ENCODE assay signal across 1 cellular context in the genomic region with DNA sequence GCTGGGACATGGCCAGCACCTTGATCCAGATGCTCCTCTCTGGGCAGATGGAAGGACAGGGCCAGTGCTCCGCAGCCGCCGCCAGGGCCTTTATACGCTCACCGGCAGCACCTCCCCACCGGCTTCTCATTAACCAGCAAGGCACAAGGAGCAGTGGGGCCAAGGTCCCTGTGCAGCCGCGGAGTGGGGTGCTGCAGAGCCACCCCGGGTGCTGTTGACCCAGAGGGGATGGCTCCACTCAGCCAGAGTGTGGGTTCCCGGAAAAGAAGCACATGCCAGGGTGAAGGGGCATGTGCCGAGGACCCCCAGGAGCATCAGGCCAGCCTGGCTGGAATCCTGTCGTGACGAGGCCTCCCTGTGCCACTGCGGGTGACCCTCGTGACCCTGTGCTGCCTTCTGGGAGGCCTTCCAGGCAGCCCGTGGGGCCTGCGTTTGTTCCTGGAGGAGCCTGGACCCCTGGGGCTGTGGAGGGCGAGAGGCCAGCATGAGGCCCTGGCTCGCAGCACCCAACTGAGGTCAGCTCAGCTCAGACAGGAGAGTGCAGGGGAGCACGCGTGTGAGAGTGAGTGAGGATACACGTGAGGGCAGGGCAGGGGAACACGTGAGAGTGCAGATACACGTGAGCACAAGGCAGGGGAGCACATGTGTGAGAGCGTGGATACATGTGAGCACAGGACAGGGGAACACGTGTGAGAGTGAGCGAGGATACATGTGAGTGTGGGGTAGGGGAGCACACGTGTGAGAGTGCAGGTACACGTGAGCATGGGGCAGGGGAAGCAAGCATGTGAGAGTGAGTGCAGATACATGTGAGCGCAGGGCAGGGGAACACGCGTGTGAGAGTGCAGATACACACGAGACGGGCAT.
A peak's percentile ranks its signal among the peaks of the same experiment; 100 is the strongest.
TF ChIP-seq lines count a peak whose summit lies in the region.

FTCD (minus strand) TSS at position 66 of the 864 bp plus-strand sequence; CDS start at position 10, 56 bp downstream.

TF ChIP-seq in HepG2, 621 proteins besides CTCF, POLR2A, EP300 and RAD21 (continued from another document and continues in another):
- TF ChIP-seq HMGXB4 (CRISPR knock-in tag; IDR thresholded peaks at IDR 0.05; ENCODE audit: borderline replicate concordance in 1 of 2, low read depth in 1 of 2): peak; percentile 54 to 70
- TF ChIP-seq, protein P1, sequence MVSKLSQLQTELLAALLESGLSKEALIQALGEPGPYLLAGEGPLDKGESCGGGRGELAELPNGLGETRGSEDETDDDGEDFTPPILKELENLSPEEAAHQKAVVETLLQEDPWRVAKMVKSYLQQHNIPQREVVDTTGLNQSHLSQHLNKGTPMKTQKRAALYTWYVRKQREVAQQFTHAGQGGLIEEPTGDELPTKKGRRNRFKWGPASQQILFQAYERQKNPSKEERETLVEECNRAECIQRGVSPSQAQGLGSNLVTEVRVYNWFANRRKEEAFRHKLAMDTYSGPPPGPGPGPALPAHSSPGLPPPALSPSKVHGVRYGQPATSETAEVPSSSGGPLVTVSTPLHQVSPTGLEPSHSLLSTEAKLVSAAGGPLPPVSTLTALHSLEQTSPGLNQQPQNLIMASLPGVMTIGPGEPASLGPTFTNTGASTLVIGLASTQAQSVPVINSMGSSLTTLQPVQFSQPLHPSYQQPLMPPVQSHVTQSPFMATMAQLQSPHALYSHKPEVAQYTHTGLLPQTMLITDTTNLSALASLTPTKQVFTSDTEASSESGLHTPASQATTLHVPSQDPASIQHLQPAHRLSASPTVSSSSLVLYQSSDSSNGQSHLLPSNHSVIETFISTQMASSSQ (IDR thresholded peaks at IDR 0.05; ENCODE audit: low read depth): peak; percentile 88
- TF ChIP-seq, protein P1 (CRISPR knock-in tag; IDR thresholded peaks at IDR 0.05; ENCODE audit: borderline replicate concordance): peak; percentile 96
- TF ChIP-seq ZSCAN20 (CRISPR knock-in tag; IDR thresholded peaks at IDR 0.05; ENCODE audit: borderline replicate concordance): no peak
- TF ChIP-seq ZBTB8A (CRISPR knock-in tag; IDR thresholded peaks at IDR 0.05; ENCODE audit: borderline replicate concordance, low read depth): no peak
- TF ChIP-seq, protein P2, sequence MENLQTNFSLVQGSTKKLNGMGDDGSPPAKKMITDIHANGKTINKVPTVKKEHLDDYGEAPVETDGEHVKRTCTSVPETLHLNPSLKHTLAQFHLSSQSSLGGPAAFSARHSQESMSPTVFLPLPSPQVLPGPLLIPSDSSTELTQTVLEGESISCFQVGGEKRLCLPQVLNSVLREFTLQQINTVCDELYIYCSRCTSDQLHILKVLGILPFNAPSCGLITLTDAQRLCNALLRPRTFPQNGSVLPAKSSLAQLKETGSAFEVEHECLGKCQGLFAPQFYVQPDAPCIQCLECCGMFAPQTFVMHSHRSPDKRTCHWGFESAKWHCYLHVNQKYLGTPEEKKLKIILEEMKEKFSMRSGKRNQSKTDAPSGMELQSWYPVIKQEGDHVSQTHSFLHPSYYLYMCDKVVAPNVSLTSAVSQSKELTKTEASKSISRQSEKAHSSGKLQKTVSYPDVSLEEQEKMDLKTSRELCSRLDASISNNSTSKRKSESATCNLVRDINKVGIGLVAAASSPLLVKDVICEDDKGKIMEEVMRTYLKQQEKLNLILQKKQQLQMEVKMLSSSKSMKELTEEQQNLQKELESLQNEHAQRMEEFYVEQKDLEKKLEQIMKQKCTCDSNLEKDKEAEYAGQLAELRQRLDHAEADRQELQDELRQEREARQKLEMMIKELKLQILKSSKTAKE (CRISPR knock-in tag; IDR thresholded peaks at IDR 0.05; ENCODE audit: borderline replicate concordance): peak; percentile 75
- TF ChIP-seq TFAP4 (IDR thresholded peaks at IDR 0.05; ENCODE audit: borderline replicate concordance, low read depth): peak; percentile 79; the same call in 1 of the 2 replicates
- TF ChIP-seq FOXC1 (CRISPR knock-in tag; IDR thresholded peaks at IDR 0.05; ENCODE audit: borderline replicate concordance): no peak; the same call in 1 of the 2 replicates
- TF ChIP-seq MTA3 (CRISPR knock-in tag; IDR thresholded peaks at IDR 0.05): no peak
- TF ChIP-seq ZNF17 (CRISPR knock-in tag; IDR thresholded peaks at IDR 0.05): no peak
- TF ChIP-seq KDM6A (CRISPR knock-in tag; IDR thresholded peaks at IDR 0.05; ENCODE audit: low read depth): peak; percentile 54; the same call in 1 of the 2 replicates
- TF ChIP-seq, protein P3, sequence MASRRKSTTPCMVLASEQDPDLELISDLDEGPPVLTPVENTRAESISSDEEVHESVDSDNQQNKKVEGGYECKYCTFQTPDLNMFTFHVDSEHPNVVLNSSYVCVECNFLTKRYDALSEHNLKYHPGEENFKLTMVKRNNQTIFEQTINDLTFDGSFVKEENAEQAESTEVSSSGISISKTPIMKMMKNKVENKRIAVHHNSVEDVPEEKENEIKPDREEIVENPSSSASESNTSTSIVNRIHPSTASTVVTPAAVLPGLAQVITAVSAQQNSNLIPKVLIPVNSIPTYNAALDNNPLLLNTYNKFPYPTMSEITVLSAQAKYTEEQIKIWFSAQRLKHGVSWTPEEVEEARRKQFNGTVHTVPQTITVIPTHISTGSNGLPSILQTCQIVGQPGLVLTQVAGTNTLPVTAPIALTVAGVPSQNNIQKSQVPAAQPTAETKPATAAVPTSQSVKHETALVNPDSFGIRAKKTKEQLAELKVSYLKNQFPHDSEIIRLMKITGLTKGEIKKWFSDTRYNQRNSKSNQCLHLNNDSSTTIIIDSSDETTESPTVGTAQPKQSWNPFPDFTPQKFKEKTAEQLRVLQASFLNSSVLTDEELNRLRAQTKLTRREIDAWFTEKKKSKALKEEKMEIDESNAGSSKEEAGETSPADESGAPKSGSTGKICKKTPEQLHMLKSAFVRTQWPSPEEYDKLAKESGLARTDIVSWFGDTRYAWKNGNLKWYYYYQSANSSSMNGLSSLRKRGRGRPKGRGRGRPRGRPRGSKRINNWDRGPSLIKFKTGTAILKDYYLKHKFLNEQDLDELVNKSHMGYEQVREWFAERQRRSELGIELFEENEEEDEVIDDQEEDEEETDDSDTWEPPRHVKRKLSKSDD (CRISPR knock-in tag; IDR thresholded peaks at IDR 0.05; ENCODE audit: low read depth): peak; percentile 82; the same call in 1 of the 2 replicates
- no peak for TF ChIP-seq ATM (IDR thresholded peaks at IDR 0.05; ENCODE audit: borderline replicate concordance)
- peak; percentile 93 for TF ChIP-seq BHLHE40 (IDR thresholded peaks at IDR 0.05; ENCODE audit: low read length)
- TF ChIP-seq ZNF570 (CRISPR knock-in tag; IDR thresholded peaks at IDR 0.05; ENCODE audit: borderline replicate concordance): no peak
- TF ChIP-seq, protein P4, sequence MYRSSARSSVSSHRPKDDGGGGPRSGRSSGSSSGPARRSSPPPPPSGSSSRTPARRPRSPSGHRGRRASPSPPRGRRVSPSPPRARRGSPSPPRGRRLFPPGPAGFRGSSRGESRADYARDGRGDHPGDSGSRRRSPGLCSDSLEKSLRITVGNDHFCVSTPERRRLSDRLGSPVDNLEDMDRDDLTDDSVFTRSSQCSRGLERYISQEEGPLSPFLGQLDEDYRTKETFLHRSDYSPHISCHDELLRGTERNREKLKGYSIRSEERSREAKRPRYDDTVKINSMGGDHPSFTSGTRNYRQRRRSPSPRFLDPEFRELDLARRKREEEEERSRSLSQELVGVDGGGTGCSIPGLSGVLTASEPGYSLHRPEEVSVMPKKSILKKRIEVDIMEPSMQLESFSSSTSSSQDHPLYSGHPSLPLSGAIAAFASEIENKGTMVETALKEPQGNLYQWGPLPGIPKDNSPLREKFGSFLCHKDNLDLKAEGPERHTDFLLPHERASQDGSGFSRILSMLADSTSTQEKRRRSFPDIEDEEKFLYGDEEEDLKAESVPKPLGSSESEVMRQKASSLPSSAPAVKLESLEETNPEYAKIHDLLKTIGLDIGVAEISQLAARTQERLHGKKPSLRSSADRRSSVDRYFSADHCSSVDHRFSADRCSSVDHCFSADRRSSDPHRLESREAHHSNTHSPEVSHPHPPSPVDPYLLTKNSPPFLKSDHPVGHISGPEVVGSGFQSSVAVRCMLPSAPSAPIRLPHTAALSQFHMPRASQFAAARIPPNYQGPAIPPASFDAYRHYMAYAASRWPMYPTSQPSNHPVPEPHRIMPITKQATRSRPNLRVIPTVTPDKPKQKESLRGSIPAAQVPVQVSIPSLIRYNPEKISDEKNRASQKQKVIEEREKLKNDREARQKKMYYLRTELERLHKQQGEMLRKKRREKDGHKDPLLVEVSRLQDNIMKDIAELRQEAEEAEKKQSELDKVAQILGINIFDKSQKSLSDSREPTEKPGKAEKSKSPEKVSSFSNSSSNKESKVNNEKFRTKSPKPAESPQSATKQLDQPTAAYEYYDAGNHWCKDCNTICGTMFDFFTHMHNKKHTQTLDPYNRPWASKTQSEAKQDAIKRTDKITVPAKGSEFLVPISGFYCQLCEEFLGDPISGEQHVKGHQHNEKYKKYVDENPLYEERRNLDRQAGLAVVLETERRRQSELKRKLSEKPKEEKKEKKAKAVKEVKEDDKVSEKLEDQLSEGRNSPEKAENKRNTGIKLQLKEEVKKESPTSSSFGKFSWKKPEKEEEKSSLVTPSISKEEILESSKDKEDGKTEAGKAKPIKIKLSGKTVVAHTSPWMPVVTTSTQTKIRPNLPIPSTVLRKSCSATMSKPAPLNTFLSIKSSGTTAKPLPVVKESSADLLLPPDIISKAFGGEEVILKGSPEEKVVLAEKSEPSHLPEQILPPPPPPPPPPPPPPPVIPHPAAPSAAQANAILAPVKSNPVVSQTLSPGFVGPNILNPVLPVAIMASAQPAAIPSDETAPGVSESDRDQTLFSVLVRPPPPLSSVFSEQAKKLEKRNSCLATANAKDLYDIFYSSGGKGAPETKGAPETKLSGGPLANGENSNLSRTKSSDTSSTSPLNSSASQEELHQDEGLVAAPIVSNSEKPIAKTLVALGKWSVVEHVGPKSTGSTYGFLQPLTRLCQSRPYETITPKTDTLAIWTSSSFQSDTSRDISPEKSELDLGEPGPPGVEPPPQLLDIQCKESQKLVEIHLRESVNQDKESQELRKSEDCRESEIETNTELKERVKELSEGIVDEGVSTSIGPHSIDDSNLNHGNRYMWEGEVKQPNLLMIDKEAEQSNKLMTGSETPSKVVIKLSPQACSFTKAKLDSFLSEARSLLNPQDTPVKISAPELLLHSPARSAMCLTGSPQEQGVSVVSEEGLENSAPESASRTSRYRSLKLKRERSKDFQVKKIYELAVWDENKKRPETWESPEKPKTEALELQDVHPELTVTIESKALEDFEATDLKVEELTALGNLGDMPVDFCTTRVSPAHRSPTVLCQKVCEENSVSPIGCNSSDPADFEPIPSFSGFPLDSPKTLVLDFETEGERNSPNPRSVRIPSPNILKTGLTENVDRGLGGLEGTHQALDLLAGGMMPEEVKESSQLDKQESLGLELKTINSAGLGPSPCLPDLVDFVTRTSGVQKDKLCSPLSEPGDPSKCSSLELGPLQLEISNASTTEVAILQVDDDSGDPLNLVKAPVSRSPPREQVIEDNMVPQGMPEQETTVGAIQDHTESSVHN (CRISPR knock-in tag; IDR thresholded peaks at IDR 0.05): no peak
- TF ChIP-seq, protein P5, sequence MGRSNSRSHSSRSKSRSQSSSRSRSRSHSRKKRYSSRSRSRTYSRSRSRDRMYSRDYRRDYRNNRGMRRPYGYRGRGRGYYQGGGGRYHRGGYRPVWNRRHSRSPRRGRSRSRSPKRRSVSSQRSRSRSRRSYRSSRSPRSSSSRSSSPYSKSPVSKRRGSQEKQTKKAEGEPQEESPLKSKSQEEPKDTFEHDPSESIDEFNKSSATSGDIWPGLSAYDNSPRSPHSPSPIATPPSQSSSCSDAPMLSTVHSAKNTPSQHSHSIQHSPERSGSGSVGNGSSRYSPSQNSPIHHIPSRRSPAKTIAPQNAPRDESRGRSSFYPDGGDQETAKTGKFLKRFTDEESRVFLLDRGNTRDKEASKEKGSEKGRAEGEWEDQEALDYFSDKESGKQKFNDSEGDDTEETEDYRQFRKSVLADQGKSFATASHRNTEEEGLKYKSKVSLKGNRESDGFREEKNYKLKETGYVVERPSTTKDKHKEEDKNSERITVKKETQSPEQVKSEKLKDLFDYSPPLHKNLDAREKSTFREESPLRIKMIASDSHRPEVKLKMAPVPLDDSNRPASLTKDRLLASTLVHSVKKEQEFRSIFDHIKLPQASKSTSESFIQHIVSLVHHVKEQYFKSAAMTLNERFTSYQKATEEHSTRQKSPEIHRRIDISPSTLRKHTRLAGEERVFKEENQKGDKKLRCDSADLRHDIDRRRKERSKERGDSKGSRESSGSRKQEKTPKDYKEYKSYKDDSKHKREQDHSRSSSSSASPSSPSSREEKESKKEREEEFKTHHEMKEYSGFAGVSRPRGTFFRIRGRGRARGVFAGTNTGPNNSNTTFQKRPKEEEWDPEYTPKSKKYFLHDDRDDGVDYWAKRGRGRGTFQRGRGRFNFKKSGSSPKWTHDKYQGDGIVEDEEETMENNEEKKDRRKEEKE (IDR thresholded peaks at IDR 0.05): no peak
- TF ChIP-seq PREB (CRISPR knock-in tag; IDR thresholded peaks at IDR 0.05): no peak
- TF ChIP-seq KLF6 (CRISPR knock-in tag; IDR thresholded peaks at IDR 0.05): no peak
- no peak for TF ChIP-seq XBP1 (CRISPR knock-in tag; IDR thresholded peaks at IDR 0.05)
